In genomic region chr3:179683286-179683685, GRCh38 we compare ENCODE assay signal across 7 cellular contexts. TPM values are rescaled to one million over a fixed set of nuclear protein-coding genes. Genes with fewer than 3 reads are reported as not detected.
DNase-seq lines count a peak whose midpoint lies in the region; ATAC-seq, FAIRE-seq and TF ChIP-seq lines count a peak whose summit lies in the region.
"Not testable (repeated sequence)": the region's sequence is repeated elsewhere in the genome, so short reads cannot be mapped to it uniquely, and the experiment has no call there.

No MANE protein-coding gene starts in this region.

- in situ Hi-C loops in K562 (cut with MboI); HepG2 (cut with HindIII; ENCODE audit: extremely low pct_ligation_motif_present, low pct_unique_long_range_greater_than_20kb): not testable (repeated sequence)

- H3K4me1 ChIP-seq in K562 (replicated peaks in 1 of 2; ENCODE audit: control insufficient read depth in 2 of 2, insufficient read depth in 2 of 2, low read length in 2 of 2); HepG2 (ENCODE audit: insufficient read depth, low read length): not testable (repeated sequence)

- TF ChIP-seq CTCF in HL-60 (IDR thresholded peaks at IDR 0.05; ENCODE audit: insufficient read depth, low read length); NB4 (IDR thresholded peaks at IDR 0.05; ENCODE audit: low read depth, low read length); K562 (IDR thresholded peaks at IDR 0.05 in 2 of 3, conservative IDR thresholded peaks at IDR 0.05 in 1 of 3; ENCODE audit: insufficient read depth in 2 of 3, low read depth in 1 of 3, low read length in 3 of 3); fibroblast of pulmonary artery (IDR thresholded peaks at IDR 0.05; ENCODE audit: low read length, missing control alignments); HepG2 (CRISPR knock-in tag; IDR thresholded peaks at IDR 0.05): not testable (repeated sequence)

- not testable (repeated sequence) for TF ChIP-seq POLR2A in NB4 (IDR thresholded peaks at IDR 0.05; ENCODE audit: extremely low read depth, insufficient read length); K562 (conservative IDR thresholded peaks at IDR 0.05); HepG2 (IDR thresholded peaks at IDR 0.05; ENCODE audit: insufficient read depth in 1 of 2, low read depth in 2 of 2, low read length in 2 of 2)

- not testable (repeated sequence) for H3K4me3 ChIP-seq in HL-60 (replicated peaks; ENCODE audit: insufficient read depth, low read length); NB4 (ENCODE audit: low read depth, low read length); SK-N-MC; K562; fibroblast of pulmonary artery (replicated peaks; ENCODE audit: low read depth, low read length); HepG2 (replicated peaks in 1 of 3; ENCODE audit: insufficient read depth in 1 of 3, low read depth in 2 of 3, low read length in 3 of 3)

- H3K27ac ChIP-seq in HL-60 (replicated peaks), result peak overlapping the region; percentile 33
- peak overlapping the region; percentile 58; the same call in 1 of the 2 replicates for H3K27ac ChIP-seq in SK-N-MC
- not testable (repeated sequence) for H3K27ac ChIP-seq in K562 (ENCODE audit: extremely low read depth, low read depth, low read length); HepG2 (ENCODE audit: extremely low read length, insufficient read depth, low read length)

- not testable (repeated sequence) for H3K9ac ChIP-seq in SK-N-MC (ENCODE audit: insufficient read length); K562 (ENCODE audit: insufficient read depth in 1 of 2, low read depth in 2 of 2, low read length in 2 of 2); HepG2 (ENCODE audit: insufficient read depth, low read depth, low read length)

- not testable (repeated sequence) for H4K20me1 ChIP-seq in K562 (replicated peaks; ENCODE audit: control insufficient read depth, insufficient read depth, low read length); HepG2 (ENCODE audit: insufficient read depth, low read length)

- WGBS in K562 (ENCODE audit: insufficient coverage, low coverage, missing lambda C conversion rate), result 19% methylated on average over 5 of the region's 5 CpGs
- WGBS in HepG2 (ENCODE audit: low lambda C conversion rate), result 94% methylated on average over 5 of the region's 5 CpGs

- not testable (repeated sequence) for H3K4me2 ChIP-seq in K562 (ENCODE audit: insufficient read depth, low read length); HepG2 (ENCODE audit: low read depth, low read length)

- peak; percentile 70 for DNase-seq in GF-D8 (lab: John Stamatoyannopoulos, UW)
- DNase-seq in HL-60 (ENCODE audit: low read depth in 1 of 2, low spot score in 1 of 2), result peak; percentile 23 to 61
- peak; percentile 49 for DNase-seq in NB4 (ENCODE audit: low read depth)
- not testable (repeated sequence) for DNase-seq in SK-N-MC (ENCODE audit: low read depth, low spot score); K562 (ENCODE audit: extremely low read depth in 1 of 4, low spot score in 3 of 4); HepG2 (ENCODE audit: low spot score)
- peak; percentile 22 for DNase-seq in fibroblast of pulmonary artery (ENCODE audit: low read depth)

- not testable (repeated sequence) for ATAC-seq in K562, HepG2

- not testable (repeated sequence) for H3K79me2 ChIP-seq in K562 (ENCODE audit: control insufficient read depth, insufficient read depth, low read length)
- peaks cover 40% of the 10 kb centered on the region for H3K79me2 ChIP-seq in HepG2 (ENCODE audit: insufficient read depth, low read length)

- not testable (repeated sequence) for H2AFZ ChIP-seq in K562 (ENCODE audit: low read depth, low read length); HepG2 (ENCODE audit: low read length)

- H3K27me3 ChIP-seq in HL-60 (ENCODE audit: insufficient read depth, poor library complexity, severe bottlenecking); K562 (ENCODE audit: control insufficient read depth in 2 of 2, insufficient read depth in 2 of 2, low read length in 2 of 2); HepG2 (ENCODE audit: control insufficient read depth in 1 of 2, insufficient read depth in 2 of 2, low read length in 2 of 2): not testable (repeated sequence)

- FAIRE-seq in K562 (lab: Jason Lieb, UNC); HepG2 (lab: Jason Lieb, UNC): not testable (repeated sequence)

- POLR2A ChIA-PET in K562 (lab: Yijun Ruan, JAX); HepG2 (lab: Yijun Ruan, JAX): not testable (repeated sequence)

- not testable (repeated sequence) for BruUV-seq in K562 (replicated peaks; lab: Mats Ljungman, UMichigan)
- BruUV-seq in HepG2 (replicated peaks; lab: Mats Ljungman, UMichigan), result TSS peak; percentile 31

- intact Hi-C loops in K562 (cut with micrococcal nuclease); HepG2 (cut with micrococcal nuclease; ENCODE audit: unreplicated experiment): not testable (repeated sequence)

- not testable (repeated sequence) for H3K9me1 ChIP-seq in K562 (ENCODE audit: control insufficient read depth, insufficient read depth, low read length)

- H3K36me3 ChIP-seq in SK-N-MC (ENCODE audit: insufficient read depth, low read length), result peaks cover 21% of the 10 kb centered on the region
- not testable (repeated sequence) for H3K36me3 ChIP-seq in K562 (ENCODE audit: control insufficient read depth, insufficient read depth, low read length)
- H3K36me3 ChIP-seq in HepG2 (replicated peaks in 1 of 2; ENCODE audit: control insufficient read depth in 1 of 2, insufficient read depth in 2 of 2, low read length in 2 of 2), result peaks cover 8 to 25% of the 10 kb centered on the region in 2 experiments

- H3K9me3 ChIP-seq in SK-N-MC (ENCODE audit: low read depth, low read length); K562 (replicated peaks; ENCODE audit: control insufficient read depth, insufficient read depth, low read depth, low read length); HepG2 (ENCODE audit: low read length): not testable (repeated sequence)

- TF ChIP-seq EP300 in K562 (IDR thresholded peaks at IDR 0.05; ENCODE audit: low read length); HepG2 (IDR thresholded peaks at IDR 0.05; ENCODE audit: low read depth in 2 of 2, low read length in 2 of 2); HepG2 (CRISPR knock-in tag; IDR thresholded peaks at IDR 0.05; ENCODE audit: borderline replicate concordance): not testable (repeated sequence)

- TF ChIP-seq RAD21 in K562 (CRISPR knock-in tag; conservative IDR thresholded peaks at IDR 0.05 in 1 of 2, IDR thresholded peaks at IDR 0.05 in 1 of 2); HepG2 (CRISPR knock-in tag; IDR thresholded peaks at IDR 0.05): not testable (repeated sequence)

- CTCF ChIA-PET in K562 (lab: Yijun Ruan, JAX; ENCODE audit: low intra/inter-chr PET ratio); HepG2 (lab: Yijun Ruan, JAX; ENCODE audit: low intra/inter-chr PET ratio, low total read pairs): not testable (repeated sequence)

RNA-seq across cellular contexts. Expression of gene USP13, which starts 30.4 kb away (rescaled TPM):
- total RNA-seq in K562 (2011; cell fraction: chromatin; rRNA removed; ENCODE audit: low replicate concordance), result 3.4 and 5.0 TPM in 2 replicates
- total RNA-seq in K562 (2011; cell fraction: nucleolus; rRNA removed), result 0.53 and 1.0 TPM in 2 replicates
- total RNA-seq in K562 (2011; cell fraction: nucleoplasm; rRNA removed), result 1.3 and 2.4 TPM in 2 replicates
- total RNA-seq in K562 (2014; rRNA removed), result 0.41 and 0.73 TPM in 2 replicates
- 0.51 and 0.73 TPM in 2 replicates for total RNA-seq in K562 (2014; rRNA removed; fragmentation: Illumina TruSeq; extraction: Trizol)
- total RNA-seq in K562 (2015; rRNA removed; fragmentation: Illumina TruSeq; extraction: Trizol), result 0.36 and 0.38 TPM in 2 replicates
- total RNA-seq in K562 (2021), result 0.94 and 1.4 TPM in 2 replicates
- polyA plus RNA-seq in K562 (2011; rRNA removed), result 1.7 and 2.3 TPM in 2 replicates
- polyA plus RNA-seq in K562 (2011; cell fraction: cytosol; rRNA removed), result 0.70 and 1.7 TPM in 2 replicates
- polyA plus RNA-seq in K562 (2011; cell fraction: nucleus; rRNA removed), result 1.4 and 1.9 TPM in 2 replicates
- polyA plus RNA-seq in K562 (2012), result 0.39 and 0.42 TPM in 2 replicates
- 0.83 and 0.91 TPM in 2 replicates for polyA plus RNA-seq in K562 (2014; fragmentation: Illumina TruSeq; extraction: Trizol)
- polyA plus RNA-seq in K562 (2014; fragmentation: Nextera tagmentation; extraction: Ambion mirVana), result under 1 TPM; 0.11 to 0.18 TPM
- 0.74 and 0.82 TPM in 2 replicates for polyA plus RNA-seq in K562 (2014; rRNA removed)
- 3.9 and 5.9 TPM in 2 replicates for polyA minus RNA-seq in K562 (2011; rRNA and poly(A)+ RNA removed)
- 1.9 and 3.8 TPM in 2 replicates for polyA minus RNA-seq in K562 (2011; cell fraction: cytosol; rRNA and poly(A)+ RNA removed)
- polyA minus RNA-seq in K562 (2011; cell fraction: nucleus; rRNA and poly(A)+ RNA removed), result 2.3 and 4.3 TPM in 2 replicates
- total RNA-seq in HepG2 (2016; rRNA removed; fragmentation: Illumina TruSeq; extraction: Trizol), result 15.9 and 23.2 TPM in 2 replicates
- total RNA-seq in HepG2 (2016; cell fraction: cytosol; rRNA removed; fragmentation: Illumina TruSeq; extraction: Trizol; ENCODE audit: low read depth), result 11.7 and 12.8 TPM in 2 replicates
- total RNA-seq in HepG2 (2016; cell fraction: insoluble cytoplasmic fraction; rRNA removed; fragmentation: Illumina TruSeq; extraction: Trizol), result 15.0 and 22.6 TPM in 2 replicates
- 10.0 and 10.5 TPM in 2 replicates for total RNA-seq in HepG2 (2016; cell fraction: membrane; rRNA removed; fragmentation: Illumina TruSeq; extraction: Trizol)
- 17.2 and 17.6 TPM in 2 replicates for total RNA-seq in HepG2 (2016; cell fraction: nucleus; rRNA removed; fragmentation: Illumina TruSeq; extraction: Trizol)
- 29.2 and 36.7 TPM in 2 replicates for polyA plus RNA-seq in HepG2 (2011; rRNA removed)
- 19.3 and 27.5 TPM in 2 replicates for polyA plus RNA-seq in HepG2 (2011; cell fraction: cytosol; rRNA removed)
- 23.3 and 29.1 TPM in 2 replicates for polyA plus RNA-seq in HepG2 (2011; cell fraction: nucleus; rRNA removed)
- polyA plus RNA-seq in HepG2 (2012), result 18.4 and 29.6 TPM in 2 replicates
- polyA plus RNA-seq in HepG2 (2016; cell fraction: cytosol; fragmentation: Illumina TruSeq; extraction: Trizol; ENCODE audit: low read depth), result 1.2 and 1.6 TPM in 2 replicates
- 18.8 and 19.7 TPM in 2 replicates for polyA plus RNA-seq in HepG2 (2016; cell fraction: insoluble cytoplasmic fraction; fragmentation: Illumina TruSeq; extraction: Trizol; ENCODE audit: low read depth)
- polyA plus RNA-seq in HepG2 (2016; cell fraction: membrane; fragmentation: Illumina TruSeq; extraction: Trizol; ENCODE audit: low read depth), result 3.2 and 3.3 TPM in 2 replicates
- 16.1 and 17.8 TPM in 2 replicates for polyA plus RNA-seq in HepG2 (2016; cell fraction: nucleus; fragmentation: Illumina TruSeq; extraction: Trizol; ENCODE audit: insufficient read depth, low read depth)
- 32.1 and 37.3 TPM in 2 replicates for polyA minus RNA-seq in HepG2 (2011; rRNA and poly(A)+ RNA removed; ENCODE audit: low replicate concordance)
- polyA minus RNA-seq in HepG2 (2011; cell fraction: cytosol; rRNA and poly(A)+ RNA removed), result 38.5 and 48.8 TPM in 2 replicates
- 96.3 and 130 TPM in 2 replicates for polyA minus RNA-seq in HepG2 (2011; cell fraction: nucleus; rRNA and poly(A)+ RNA removed)
